In the genomic region with DNA sequence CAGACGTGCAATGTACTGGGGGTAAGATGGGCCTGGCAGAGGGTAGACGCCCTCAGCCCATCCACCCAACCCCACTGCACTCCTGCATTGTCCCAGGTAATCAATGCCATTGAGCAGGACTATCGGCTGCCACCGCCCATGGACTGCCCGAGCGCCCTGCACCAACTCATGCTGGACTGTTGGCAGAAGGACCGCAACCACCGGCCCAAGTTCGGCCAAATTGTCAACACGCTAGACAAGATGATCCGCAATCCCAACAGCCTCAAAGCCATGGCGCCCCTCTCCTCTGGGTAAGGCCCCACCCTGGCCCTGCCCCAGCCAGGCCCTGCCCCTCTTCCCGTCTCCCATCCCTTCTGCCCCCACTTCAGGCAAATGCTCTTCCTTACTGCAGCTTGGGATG, we compare ENCODE assay signal across 3 cellular contexts.
"Had no signal": no experiment of that assay in that cellular context is flagged by ENCODE, and none has a peak within 500 bp of the region (broad histone marks: within the 10 kb centered on the region; RNA-seq: fewer than 3 reads in every experiment).

No MANE protein-coding gene starts in this region.

- ATAC-seq: GM12878 had no signal

- DNase-seq: GDM1, GF-D8 had no signal
